In the genomic region with DNA sequence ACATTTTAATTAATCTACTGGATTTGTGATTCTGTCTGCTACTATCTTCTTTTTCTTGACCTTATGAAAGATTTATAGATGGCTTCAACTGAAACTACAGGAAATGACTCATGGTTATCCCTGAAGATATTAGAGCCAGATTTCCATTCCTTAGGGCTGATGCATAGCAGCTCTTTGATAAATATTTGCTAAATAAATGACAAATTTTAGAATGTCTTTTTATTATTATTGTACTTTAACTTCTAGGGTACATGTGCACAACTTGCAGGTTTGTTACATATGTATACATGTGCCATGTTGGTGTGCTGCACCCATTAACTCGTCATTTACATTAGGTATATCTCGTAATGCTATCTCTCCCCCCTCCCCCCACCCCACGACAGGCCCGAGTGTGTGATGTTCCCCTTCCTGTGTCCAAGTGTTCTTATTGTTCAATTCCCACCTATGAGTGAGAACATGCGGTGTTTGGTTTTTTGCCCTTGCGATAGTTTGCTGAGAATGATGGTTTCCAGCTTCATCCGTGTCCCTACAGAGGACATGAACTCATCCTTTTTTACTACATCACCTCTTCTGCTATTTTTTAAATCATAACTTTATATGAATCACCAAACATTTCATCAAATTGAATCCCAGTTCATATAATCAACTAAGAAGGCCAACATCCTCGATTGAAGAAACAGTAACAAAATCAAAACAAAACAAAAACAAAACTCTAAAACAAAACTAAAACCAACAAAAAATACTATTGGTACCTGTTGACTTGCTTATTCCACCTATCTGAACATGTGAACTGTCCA, we compare ENCODE assay signal across 8 cellular contexts. TPM values are rescaled to one million over a fixed set of nuclear protein-coding genes. Genes with fewer than 3 reads are reported as not detected.
DNase-seq lines count a peak whose midpoint lies in the region; ATAC-seq and TF ChIP-seq lines count a peak whose summit lies in the region.
"Not testable (repeated sequence)": the region's sequence is repeated elsewhere in the genome, so short reads cannot be mapped to it uniquely, and the experiment has no call there.

No MANE protein-coding gene starts in this region.

- H3K4me1 Mint-ChIP-seq in T-helper 2 cell treated with Interferon-gamma antibody and Interleukin-4, amounts not matched to agents 5 μg/mL and 100 μg/mL, for 36 hours (ENCODE audit: low read depth) = peaks cover 68% of the 10 kb centered on the region

- H3K36me3 ChIP-seq in ACC112 (ENCODE audit: insufficient read depth, low read length); esophagus muscularis mucosa; left lung: not testable (repeated sequence)

- not testable (repeated sequence) for TF ChIP-seq EP300 in esophagus muscularis mucosa (IDR thresholded peaks at IDR 0.05)

- not testable (repeated sequence) for H3K27me3 Mint-ChIP-seq in T-helper 2 cell treated with Interferon-gamma antibody and Interleukin-4, amounts not matched to agents 5 μg/mL and 100 μg/mL, for 36 hours (ENCODE audit: low read depth)

- not testable (repeated sequence) for TF ChIP-seq POLR2A in esophagus muscularis mucosa (IDR thresholded peaks at IDR 0.05; ENCODE audit: low read depth)

- peak overlapping the region; percentile 95 for H3K27ac ChIP-seq in ACC112 (ENCODE audit: low read depth, low read length)
- H3K27ac ChIP-seq in esophagus muscularis mucosa (replicated peaks in 1 of 4) = peak overlapping the region; percentile 85 to 89 (median 88)
- H3K27ac ChIP-seq in left lung = peak overlapping the region; percentile 21 to 94

- H3K9me3 ChIP-seq in esophagus muscularis mucosa, left lung: not testable (repeated sequence)

- not testable (repeated sequence) for ATAC-seq in left lung

- 52% methylated on average over 8 of the region's 8 CpGs for WGBS in esophagus muscularis mucosa

- intact Hi-C loops in esophagus muscularis mucosa (cut with DNase I) = loop anchor here (5.0 kb wide), 1 partner anchor 49 kb away; no protein-coding TSS in a partner anchor
- intact Hi-C loops in left lung (cut with DNase I) = not testable (repeated sequence)

- peaks cover 30% of the 10 kb centered on the region for H3K36me3 Mint-ChIP-seq in T-helper 2 cell treated with Interferon-gamma antibody and Interleukin-4, amounts not matched to agents 5 μg/mL and 100 μg/mL, for 36 hours (ENCODE audit: low read depth)

- H3K27ac Mint-ChIP-seq in T-helper 2 cell treated with Interferon-gamma antibody and Interleukin-4, amounts not matched to agents 5 μg/mL and 100 μg/mL, for 36 hours = peak overlapping the region; percentile 85

- DNase-seq in ELR (ENCODE audit: low read depth) (peak; percentile 91), M059J (ENCODE audit: low read depth) (peak; percentile 88), amniotic epithelial cell (ENCODE audit: low read depth) (peak; percentile 87), renal cortical epithelial cell (ENCODE audit: low read depth) (peak; percentile 70)
- DNase-seq in T-helper 2 cell treated with Interferon-gamma antibody and Interleukin-4, amounts not matched to agents 5 μg/mL and 100 μg/mL, for 36 hours (ENCODE audit: low spot score); esophagus muscularis mucosa (ENCODE audit: extremely low spot score); left lung: not testable (repeated sequence)

- peaks cover 56% of the 10 kb centered on the region for H3K79me2 ChIP-seq in ACC112 (ENCODE audit: control insufficient read depth, insufficient read depth, low read length, unreplicated experiment)

- H3K27me3 ChIP-seq in ACC112 (ENCODE audit: insufficient read depth, low read length); esophagus muscularis mucosa; left lung: not testable (repeated sequence)

- peak overlapping the region; percentile 81 for H3K4me3 ChIP-seq in ACC112 (ENCODE audit: low read depth, low read length)
- H3K4me3 ChIP-seq in esophagus muscularis mucosa, left lung: not testable (repeated sequence)

- H3K4me1 ChIP-seq in ACC112 (ENCODE audit: control insufficient read depth, insufficient read depth, low read length, unreplicated experiment) (peaks cover 45% of the 10 kb centered on the region), esophagus muscularis mucosa (peaks cover 7 to 51% (median 46%) of the 10 kb centered on the region in 4 donors), left lung (peaks cover 11 to 48% of the 10 kb centered on the region in 2 donors)

- not testable (repeated sequence) for H3K9me3 Mint-ChIP-seq in T-helper 2 cell treated with Interferon-gamma antibody and Interleukin-4, amounts not matched to agents 5 μg/mL and 100 μg/mL, for 36 hours

- H3K4me3 Mint-ChIP-seq in T-helper 2 cell treated with Interferon-gamma antibody and Interleukin-4, amounts not matched to agents 5 μg/mL and 100 μg/mL, for 36 hours = peak overlapping the region; percentile 94

- TF ChIP-seq CTCF in esophagus muscularis mucosa (IDR thresholded peaks at IDR 0.05); left lung (IDR thresholded peaks at IDR 0.05): not testable (repeated sequence)

- H2AFZ ChIP-seq in ACC112 (ENCODE audit: low read length, unreplicated experiment) = not testable (repeated sequence)

RNA-seq across cellular contexts. Expression of a gene that starts 2.8 kb away (rescaled TPM):
- 18.2 and 22.8 TPM in 2 replicates for total RNA-seq in M059J (2014; rRNA removed; shearing (Covaris generic))
- 10 to 100 TPM in 3 of 4 donors, 1 to 10 TPM in 1; 8.6 to 27.4 (median 14.7) TPM for total RNA-seq in esophagus muscularis mucosa
- total RNA-seq in left lung = 10 to 100 TPM in 1 of 2 donors, 1 to 10 TPM in 1; 9.9 to 11.4 TPM
- total RNA-seq in renal cortical epithelial cell = 4.3 and 4.4 TPM in 2 replicates

RNA-seq across cellular contexts. Expression of a gene that starts 31.2 kb away (rescaled TPM):
- total RNA-seq in M059J (2014; rRNA removed; shearing (Covaris generic)) = not detected in 2 replicates
- not detected for total RNA-seq in esophagus muscularis mucosa
- total RNA-seq in left lung = 1 to 10 TPM; 5.1 to 8.9 TPM
- total RNA-seq in renal cortical epithelial cell = 0.05 and 1.0 TPM in 2 replicates
